ENCODE assay signal across 9 cellular contexts in genomic region chr2:200373196-200373595, GRCh38.
DNase-seq lines count a peak whose midpoint lies in the region; ATAC-seq and TF ChIP-seq lines count a peak whose summit lies in the region.
"Had no signal": no experiment of that assay in that cellular context is flagged by ENCODE, and none has a peak within 500 bp of the region (broad histone marks: within the 10 kb centered on the region; RNA-seq: fewer than 3 reads in every experiment).

No MANE protein-coding gene starts in this region.

- H3K27ac ChIP-seq in RWPE2 (ENCODE audit: poor library complexity, severe bottlenecking): peak overlapping the region; percentile 70

- no peaks in the 10 kb centered on the region for H3K9me3 Mint-ChIP-seq in osteocyte (ENCODE audit: unreplicated experiment)

- no peak overlapping the region for H3K4me3 Mint-ChIP-seq in osteocyte (ENCODE audit: unreplicated experiment)

- peak overlapping the region; percentile 83 for H3K27ac Mint-ChIP-seq in osteocyte (ENCODE audit: unreplicated experiment)

- no peaks in the 10 kb centered on the region for H3K9me3 ChIP-seq in RWPE2 (ENCODE audit: severe bottlenecking)
- H3K9me3 ChIP-seq: vagina had no signal

- peaks cover 36% of the 10 kb centered on the region for H3K4me1 Mint-ChIP-seq in osteocyte (ENCODE audit: unreplicated experiment)

- H3K27me3 Mint-ChIP-seq in osteocyte (ENCODE audit: unreplicated experiment): no peaks in the 10 kb centered on the region

- DNase-seq in RWPE2 (ENCODE audit: low spot score) (no peak), osteocyte (ENCODE audit: extremely low spot score, unreplicated experiment) (no peak), NAMALWA (ENCODE audit: low spot score) (no peak), NCI-H146 (lab: John Stamatoyannopoulos, UW) (no peak), D341Med (ENCODE audit: low spot score) (no peak)
- DNase-seq: NCI-H2029 had no signal

- peak overlapping the region; percentile 22 for H3K4me3 ChIP-seq in RWPE2 (ENCODE audit: severe bottlenecking)
- H3K4me3 ChIP-seq: vagina had no signal

- peaks cover 15% of the 10 kb centered on the region for H3K36me3 Mint-ChIP-seq in osteocyte (ENCODE audit: unreplicated experiment)

- ATAC-seq in GM18909 (IDR thresholded peaks at IDR 0.05; ENCODE audit: poor library complexity, unreplicated experiment) (peak; percentile 42), HG02623 (IDR thresholded peaks at IDR 0.05; ENCODE audit: unreplicated experiment) (peak; percentile 44), RWPE2 (ENCODE audit: low read depth) (peak; percentile 24; the same call in 1 of the 3 replicates)

- peaks cover 19% of the 10 kb centered on the region for H3K4me1 ChIP-seq in RWPE2 (ENCODE audit: insufficient read depth, poor library complexity, severe bottlenecking)

- TF ChIP-seq CTCF in RWPE2 (IDR thresholded peaks at IDR 0.05; ENCODE audit: poor library complexity, severe bottlenecking): no peak
- TF ChIP-seq CTCF in osteocyte (IDR thresholded peaks at IDR 0.05): no peak

- H3K27me3 ChIP-seq in RWPE2 (ENCODE audit: insufficient read depth, poor library complexity, severe bottlenecking): no peaks in the 10 kb centered on the region
- H3K27me3 ChIP-seq: vagina had no signal

- no peaks in the 10 kb centered on the region; the same call in none of the 2 replicates for H3K36me3 ChIP-seq in RWPE2 (ENCODE audit: low read depth)
- H3K36me3 ChIP-seq: vagina had no signal
